In genomic region chr3:25128735-25129134, GRCh38 we compare ENCODE assay signal across 29 cellular contexts.
"Had no signal": no experiment of that assay in that cellular context is flagged by ENCODE, and none has a peak within 500 bp of the region (broad histone marks: within the 10 kb centered on the region; RNA-seq: fewer than 3 reads in every experiment).

No MANE protein-coding gene starts in this region.

- H3K36me3 Mint-ChIP-seq: stimulated activated effector memory CD8-positive, alpha-beta T cell treated with anti-CD3 and anti-CD28 coated beads, Interleukin-12 subunit alpha, Interleukin-12 subunit beta, amount 100 ng/mL, for 72 hours; stimulated activated memory B cell treated with anti-CD40 and anti-IgM and Interleukin-4, amounts not matched to agents 10 μg/mL and 1 μg/mL and 100 μg/mL, for 72 hours; stimulated activated naive B cell treated with anti-CD40 and anti-IgM and Interleukin-4, amounts not matched to agents 10 μg/mL and 1 μg/mL and 100 μg/mL, for 72 hours had no signal

- H3K27ac ChIP-seq: stomach, suprapubic skin, testis, thoracic aorta, thyroid gland, tibial artery, tibial nerve, transverse colon, upper lobe of left lung, upper lobe of right lung, uterus, vagina had no signal

- H3K27ac Mint-ChIP-seq: stimulated activated effector memory CD8-positive, alpha-beta T cell treated with anti-CD3 and anti-CD28 coated beads, Interleukin-12 subunit alpha, Interleukin-12 subunit beta, amount 100 ng/mL, for 72 hours; stimulated activated memory B cell treated with anti-CD40 and anti-IgM and Interleukin-4, amounts not matched to agents 10 μg/mL and 1 μg/mL and 100 μg/mL, for 72 hours; stimulated activated naive B cell treated with anti-CD40 and anti-IgM and Interleukin-4, amounts not matched to agents 10 μg/mL and 1 μg/mL and 100 μg/mL, for 72 hours; stimulated activated naive CD8-positive, alpha-beta T cell treated with anti-CD3 and anti-CD28 coated beads, Interleukin-15, amount 100 ng/mL, for 72 hours; stimulated activated naive CD8-positive, alpha-beta T cell treated with anti-CD3 and anti-CD28 coated beads, Interleukin-15, Interleukin-2, amounts not matched to agents 100 ng/mL and 50 ng/mL, for 24 hours; type B pancreatic cell had no signal

- H3K4me1 ChIP-seq: stomach, suprapubic skin, testis, thyroid gland, tibial artery, tibial nerve, transverse colon, upper lobe of left lung, upper lobe of right lung, uterus, vagina had no signal

- H3K27me3 Mint-ChIP-seq: stimulated activated memory B cell treated with anti-CD40 and anti-IgM and Interleukin-4, amounts not matched to agents 10 μg/mL and 1 μg/mL and 100 μg/mL, for 72 hours; stimulated activated naive B cell treated with anti-CD40 and anti-IgM and Interleukin-4, amounts not matched to agents 10 μg/mL and 1 μg/mL and 100 μg/mL, for 72 hours; stimulated activated naive CD8-positive, alpha-beta T cell treated with anti-CD3 and anti-CD28 coated beads, Interleukin-15, amount 100 ng/mL, for 72 hours; stimulated activated naive CD8-positive, alpha-beta T cell treated with anti-CD3 and anti-CD28 coated beads, Interleukin-15, Interleukin-2, amounts not matched to agents 100 ng/mL and 50 ng/mL, for 24 hours had no signal

- H3K9me3 ChIP-seq: testis, thyroid gland, upper lobe of right lung, uterus, vagina had no signal

- DNase-seq: stimulated activated CD4-positive, alpha-beta T cell treated with anti-CD3 and anti-CD28 coated beads, Interleukin-2, amount 100 ng/mL, for 48 hours; stimulated activated CD4-positive, alpha-beta T cell treated with anti-CD3 and anti-CD28 coated beads, Interleukin-4, amount 100 ng/mL, for 1 hour; stimulated activated CD4-positive, alpha-beta T cell treated with anti-CD3 and anti-CD28 coated beads, Interleukin-4, amount 100 ng/mL, for 24 hours; stimulated activated CD4-positive, alpha-beta T cell treated with anti-CD3 and anti-CD28 coated beads, Interleukin-4, amount 100 ng/mL, for 4 hours; stimulated activated CD8-positive, alpha-beta memory T cell treated with anti-CD3 and anti-CD28 coated beads, Interleukin-4, amount 100 ng/mL, for 48 hours; stimulated activated naive B cell treated with anti-CD40 and anti-IgM and Interleukin-4, amounts not matched to agents 10 μg/mL and 1 μg/mL and 100 μg/mL, for 72 hours; stimulated activated naive CD4-positive, alpha-beta T cell; stimulated activated naive CD4-positive, alpha-beta T cell treated with Interleukin-2 at 50 U/mL for 16 hours; stimulated activated naive CD8-positive, alpha-beta T cell treated with anti-CD3 and anti-CD28 coated beads, Interleukin-15, amount 100 ng/mL, for 72 hours; stimulated activated naive CD8-positive, alpha-beta T cell treated with anti-CD3 and anti-CD28 coated beads, Interleukin-15, Interleukin-2, amounts not matched to agents 100 U/mL and 50 U/mL, for 24 hours; stomach; substantia nigra; testis; thyroid gland; tibial artery; transverse colon; trophoblast cell; upper lobe of left lung; upper lobe of right lung; uterus had no signal

- H3K4me3 ChIP-seq: stomach, suprapubic skin, testis, thoracic aorta, thyroid gland, tibial artery, tibial nerve, transverse colon, upper lobe of left lung, upper lobe of right lung, uterus, vagina had no signal

- FAIRE-seq: urothelium cell line had no signal

- ATAC-seq: stimulated activated effector memory CD8-positive, alpha-beta T cell treated with anti-CD3 and anti-CD28 coated beads, Interleukin-12 subunit alpha, Interleukin-12 subunit beta, amount 100 ng/mL, for 72 hours; stimulated activated memory B cell treated with anti-CD40 and anti-IgM and Interleukin-4, amounts not matched to agents 10 μg/mL and 1 μg/mL and 100 μg/mL, for 72 hours; stimulated activated naive B cell treated with anti-CD40 and anti-IgM and Interleukin-4, amounts not matched to agents 10 μg/mL and 1 μg/mL and 100 μg/mL, for 72 hours; stimulated activated naive CD8-positive, alpha-beta T cell treated with anti-CD3 and anti-CD28 coated beads, Interleukin-15, amount 100 ng/mL, for 72 hours; stimulated activated naive CD8-positive, alpha-beta T cell treated with anti-CD3 and anti-CD28 coated beads, Interleukin-15, Interleukin-2, amounts not matched to agents 100 U/mL and 50 U/mL, for 24 hours; upper lobe of right lung had no signal

- H3K27me3 ChIP-seq: stomach, suprapubic skin, testis, thyroid gland, tibial artery, tibial nerve, transverse colon, upper lobe of left lung, upper lobe of right lung, uterus, vagina had no signal

- H3K36me3 ChIP-seq: stomach, suprapubic skin, thoracic aorta, thyroid gland, tibial artery, tibial nerve, transverse colon, upper lobe of left lung, upper lobe of right lung, vagina had no signal

- H3K4me3 Mint-ChIP-seq: stimulated activated effector memory CD8-positive, alpha-beta T cell treated with anti-CD3 and anti-CD28 coated beads, Interleukin-12 subunit alpha, Interleukin-12 subunit beta, amount 100 ng/mL, for 72 hours; stimulated activated memory B cell treated with anti-CD40 and anti-IgM and Interleukin-4, amounts not matched to agents 10 μg/mL and 1 μg/mL and 100 μg/mL, for 72 hours; stimulated activated naive B cell treated with anti-CD40 and anti-IgM and Interleukin-4, amounts not matched to agents 10 μg/mL and 1 μg/mL and 100 μg/mL, for 72 hours; stimulated activated naive CD8-positive, alpha-beta T cell treated with anti-CD3 and anti-CD28 coated beads, Interleukin-15, amount 100 ng/mL, for 72 hours; stimulated activated naive CD8-positive, alpha-beta T cell treated with anti-CD3 and anti-CD28 coated beads, Interleukin-15, Interleukin-2, amounts not matched to agents 100 ng/mL and 50 ng/mL, for 24 hours; type B pancreatic cell had no signal

- H3K4me1 Mint-ChIP-seq: stimulated activated effector memory CD8-positive, alpha-beta T cell treated with anti-CD3 and anti-CD28 coated beads, Interleukin-12 subunit alpha, Interleukin-12 subunit beta, amount 100 ng/mL, for 72 hours; stimulated activated memory B cell treated with anti-CD40 and anti-IgM and Interleukin-4, amounts not matched to agents 10 μg/mL and 1 μg/mL and 100 μg/mL, for 72 hours; stimulated activated naive B cell treated with anti-CD40 and anti-IgM and Interleukin-4, amounts not matched to agents 10 μg/mL and 1 μg/mL and 100 μg/mL, for 72 hours; stimulated activated naive CD8-positive, alpha-beta T cell treated with anti-CD3 and anti-CD28 coated beads, Interleukin-15, amount 100 ng/mL, for 72 hours had no signal
